8 cellular contexts compared by ENCODE assay signal in the genomic region with DNA sequence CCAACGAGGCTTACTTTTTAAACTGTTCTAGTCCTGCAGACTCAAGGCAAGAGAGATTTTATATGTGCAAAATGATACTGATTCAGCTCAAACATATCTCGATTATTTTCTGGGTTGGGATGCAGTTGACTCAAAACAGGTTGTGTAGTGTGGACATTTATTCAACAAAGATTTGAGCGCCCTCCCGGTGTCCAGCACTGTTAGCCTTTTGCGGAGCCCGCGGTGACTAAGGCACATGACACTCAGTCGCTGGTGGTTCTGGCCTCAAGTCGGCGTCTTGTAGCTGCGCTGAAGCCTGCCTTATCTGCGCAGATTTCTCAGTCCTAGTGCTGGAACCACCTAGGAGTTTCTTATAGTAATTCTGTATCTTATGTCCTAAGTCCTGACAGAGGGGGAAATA. TPM values are rescaled to one million over a fixed set of nuclear protein-coding genes. Genes with fewer than 3 reads are reported as not detected.
A peak's percentile ranks its signal among the peaks of the same experiment; 100 is the strongest.
DNase-seq lines count a peak whose midpoint lies in the region; ATAC-seq and TF ChIP-seq lines count a peak whose summit lies in the region.

No MANE protein-coding gene starts in this region.

- no peak overlapping the region for H3K27ac ChIP-seq in iPS-18a (ENCODE audit: low read length)

- H3K36me3 ChIP-seq in iPS-18a (ENCODE audit: control insufficient read depth, low read depth, low read length), result no peaks in the 10 kb centered on the region

- peak; percentile 5 for DNase-seq in activated CD4-positive, alpha-beta T cell treated with anti-CD3 and anti-CD28 coated beads for 36 hours
- no peak for DNase-seq in activated CD4-positive, alpha-beta T cell treated with anti-CD3 and anti-CD28 coated beads for 1 hour
- peak; percentile 9 for DNase-seq in NCI-H510A (lab: John Stamatoyannopoulos, UW)
- peak; percentile 69 for DNase-seq in MCF 10A (ENCODE audit: unreplicated experiment)
- peak; percentile 72 for DNase-seq in renal cortical epithelial cell (ENCODE audit: low read depth)

- no peak for TF ChIP-seq CTCF in MCF 10A (IDR thresholded peaks at IDR 0.05; ENCODE audit: unreplicated experiment)

- H3K27me3 ChIP-seq in iPS-18a (ENCODE audit: control insufficient read depth, insufficient read depth, low read length), result peaks cover 40% of the 10 kb centered on the region

- no peak for ATAC-seq in activated CD4-positive, alpha-beta T cell treated with anti-CD3 and anti-CD28 coated beads for 36 hours
- no peak for ATAC-seq in HG03039 (IDR thresholded peaks at IDR 0.05; ENCODE audit: unreplicated experiment)
- no peak for ATAC-seq in GM21526 (IDR thresholded peaks at IDR 0.05; ENCODE audit: low FRiP score, unreplicated experiment)

- no TSS peak for BruUV-seq in MCF 10A (replicated peaks; lab: Mats Ljungman, UMichigan)

- H3K9me3 Mint-ChIP-seq in activated CD4-positive, alpha-beta T cell treated with anti-CD3 and anti-CD28 coated beads for 36 hours (ENCODE audit: low read depth), result no peaks in the 10 kb centered on the region
- no peaks in the 10 kb centered on the region for H3K9me3 Mint-ChIP-seq in MCF 10A (ENCODE audit: unreplicated experiment)

- intact Hi-C loops in activated CD4-positive, alpha-beta T cell treated with anti-CD3 and anti-CD28 coated beads for 36 hours (cut with DNase I, micrococcal nuclease), result loop anchor here in 1 of 2 experiments (10.0 kb wide), 1 partner anchor 582 kb away; the partner anchor contains the start of gene FEZF1
- intact Hi-C loops in MCF 10A (cut with micrococcal nuclease), result loop anchor here (5.0 to 10.0 kb wide), 3 partner anchors 85 to 480 kb away; no protein-coding TSS in a partner anchor

- no peaks in the 10 kb centered on the region for H3K9me3 ChIP-seq in iPS-18a (ENCODE audit: control insufficient read depth, low read depth, low read length)

- H3K4me3 ChIP-seq in iPS-18a (ENCODE audit: low read length), result peak overlapping the region; percentile 80

- peak overlapping the region; percentile 43 for H3K9ac ChIP-seq in iPS-18a (ENCODE audit: low read length)

- peaks cover 11% of the 10 kb centered on the region for H3K4me1 ChIP-seq in iPS-18a (ENCODE audit: control insufficient read depth, low read depth, low read length)

- peaks cover 8% of the 10 kb centered on the region for H3K4me1 Mint-ChIP-seq in activated CD4-positive, alpha-beta T cell treated with anti-CD3 and anti-CD28 coated beads for 36 hours
- peaks cover 21% of the 10 kb centered on the region for H3K4me1 Mint-ChIP-seq in MCF 10A (ENCODE audit: insufficient read depth, unreplicated experiment)

- no peaks in the 10 kb centered on the region for H3K36me3 Mint-ChIP-seq in activated CD4-positive, alpha-beta T cell treated with anti-CD3 and anti-CD28 coated beads for 36 hours (ENCODE audit: low read depth)
- peaks cover 6% of the 10 kb centered on the region for H3K36me3 Mint-ChIP-seq in MCF 10A (ENCODE audit: insufficient read depth, unreplicated experiment)

- no peak overlapping the region for H3K4me3 Mint-ChIP-seq in activated CD4-positive, alpha-beta T cell treated with anti-CD3 and anti-CD28 coated beads for 36 hours
- peak overlapping the region; percentile 88 for H3K4me3 Mint-ChIP-seq in MCF 10A (ENCODE audit: unreplicated experiment)

- H3K27ac Mint-ChIP-seq in activated CD4-positive, alpha-beta T cell treated with anti-CD3 and anti-CD28 coated beads for 36 hours, result no peak overlapping the region
- peak overlapping the region; percentile 23 for H3K27ac Mint-ChIP-seq in MCF 10A (ENCODE audit: low read depth, unreplicated experiment)

- POLR2A ChIA-PET in activated CD4-positive, alpha-beta T cell treated with anti-CD3 and anti-CD28 coated beads for 36 hours (lab: Charles Lee), result no interaction called here
- POLR2A ChIA-PET in MCF 10A (lab: Yijun Ruan, JAX), result interaction anchor here (0.6 to 0.9 kb wide), 3 partner anchors 38 to 261 kb away, joined by 3 read pairs; no protein-coding TSS in a partner anchor

- H3K27me3 Mint-ChIP-seq in activated CD4-positive, alpha-beta T cell treated with anti-CD3 and anti-CD28 coated beads for 36 hours, result peaks cover 40% of the 10 kb centered on the region
- H3K27me3 Mint-ChIP-seq in MCF 10A (ENCODE audit: insufficient read depth, unreplicated experiment), result peaks cover 13% of the 10 kb centered on the region

- CTCF ChIA-PET in activated CD4-positive, alpha-beta T cell treated with anti-CD3 and anti-CD28 coated beads for 36 hours (lab: Charles Lee), result no interaction called here
- CTCF ChIA-PET in MCF 10A (lab: Yijun Ruan, JAX), result interaction anchor here (0.6 to 1.9 kb wide), 8 partner anchors 9 to 480 kb away, joined by 3 to 10 read pairs (median 3); no protein-coding TSS in a partner anchor

RNA-seq across cellular contexts. Expression of gene CADPS2, which starts 0.9 kb away (rescaled TPM):
- total RNA-seq in activated CD4-positive, alpha-beta T cell treated with anti-CD3 and anti-CD28 coated beads for 36 hours, result not detected
- total RNA-seq in MCF 10A (2022), result 7.4 and 10.1 TPM in 2 replicates
- total RNA-seq in renal cortical epithelial cell, result 8.7 and 14.6 TPM in 2 replicates
